8 cellular contexts compared by ENCODE assay signal in the genomic region with DNA sequence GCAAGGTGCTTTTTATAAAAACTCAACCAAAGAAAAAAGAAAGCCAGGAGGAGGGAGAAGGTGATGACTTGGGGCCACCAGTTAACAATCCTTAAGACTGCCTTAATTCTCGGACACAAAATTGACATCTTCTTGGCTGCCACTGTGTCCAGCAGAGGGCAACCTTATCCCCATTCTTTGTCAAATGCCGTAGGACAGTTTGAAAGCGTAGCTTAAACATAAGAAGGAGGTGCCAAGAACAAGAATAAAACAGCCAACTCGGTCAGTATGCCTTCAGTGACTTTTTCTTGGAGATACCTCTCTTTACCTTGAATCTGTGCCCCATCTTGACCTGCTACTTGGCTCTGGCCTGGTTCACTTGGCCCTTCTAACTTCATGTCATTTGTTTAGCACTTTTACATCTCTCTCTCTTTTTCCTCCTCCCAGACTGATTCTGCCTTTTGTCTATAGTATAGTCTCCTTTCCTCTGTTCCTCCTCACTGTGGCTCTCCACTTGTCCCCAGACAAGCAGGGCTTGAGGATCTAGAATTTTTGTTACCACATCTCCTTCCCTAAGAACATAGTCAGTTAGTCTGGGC.
DNase-seq lines count a peak whose midpoint lies in the region; ATAC-seq, FAIRE-seq and TF ChIP-seq lines count a peak whose summit lies in the region.

No MANE protein-coding gene starts in this region.

- H3K9me2 ChIP-seq in Karpas-422 (replicated peaks; ENCODE audit: insufficient read depth, low read length): no peaks in the 10 kb centered on the region

- no peaks in the 10 kb centered on the region for H3K9me3 ChIP-seq in Karpas-422 (ENCODE audit: low read length)

- peak; percentile 58 for DNase-seq in A172 (ENCODE audit: low spot score)
- DNase-seq in GM12865 (ENCODE audit: low read depth): peak; percentile 72
- DNase-seq in Karpas-422: peak; percentile 76
- peak in 4 of 5 experiments; percentile 1 to 86 (median 16) for DNase-seq in T-helper 2 cell
- DNase-seq in bronchial epithelial cell (ENCODE audit: low read depth): peak; percentile 66
- DNase-seq in kidney tubule cell (ENCODE audit: low spot score): peak; percentile 63
- peak; percentile 24 to 33 for DNase-seq in stimulated activated CD8-positive, alpha-beta memory T cell treated with anti-CD3 and anti-CD28 coated beads, Interleukin-15, amount 100 ng/mL, for 48 hours (ENCODE audit: low read depth in 2 of 2)

- peak; percentile 78 for TF ChIP-seq CTCF in GM12865 (IDR thresholded peaks at IDR 0.05; ENCODE audit: insufficient read depth, low read depth, low read length, missing control alignments)
- peak; percentile 76 for TF ChIP-seq CTCF in bronchial epithelial cell (IDR thresholded peaks at IDR 0.05; ENCODE audit: insufficient read depth, low read length, severe bottlenecking)

- H3K4me2 ChIP-seq in Karpas-422 (ENCODE audit: low read depth, low read length, poor library complexity, severe bottlenecking): no peak overlapping the region

- H3K4me1 ChIP-seq in Karpas-422 (ENCODE audit: low read length): no peaks in the 10 kb centered on the region

- H3K4me3 ChIP-seq in GM12865 (ENCODE audit: low read depth, low read length) (no peak overlapping the region), Karpas-422 (ENCODE audit: low read length) (no peak overlapping the region), bronchial epithelial cell (ENCODE audit: low read depth, low read length) (no peak overlapping the region)

- no peak overlapping the region; the same call in 1 of the 2 replicates for H2AFZ ChIP-seq in Karpas-422 (ENCODE audit: low read length)

- H3K79me2 ChIP-seq in Karpas-422 (ENCODE audit: low read length): no peaks in the 10 kb centered on the region

- H3K27me3 ChIP-seq in Karpas-422 (ENCODE audit: low read length) (no peaks in the 10 kb centered on the region), bronchial epithelial cell (ENCODE audit: control insufficient read depth, insufficient read depth, low read length) (peaks cover 3% of the 10 kb centered on the region)

- no peak for ATAC-seq in GM19324 (IDR thresholded peaks at IDR 0.05; ENCODE audit: low FRiP score, unreplicated experiment)

- FAIRE-seq in bronchial epithelial cell (lab: Jason Lieb, UNC): no peak

- H3K9ac ChIP-seq in Karpas-422 (ENCODE audit: low read length): no peak overlapping the region

- no peak overlapping the region for H3K27ac ChIP-seq in Karpas-422 (ENCODE audit: low read length)

- no peaks in the 10 kb centered on the region for H3K36me3 ChIP-seq in Karpas-422 (ENCODE audit: insufficient read depth, low read length)
- H3K36me3 ChIP-seq in bronchial epithelial cell (ENCODE audit: control insufficient read depth, insufficient read depth, low read length): no peaks in the 10 kb centered on the region

- H4K20me1 ChIP-seq in Karpas-422 (ENCODE audit: insufficient read depth, low read depth, low read length): no peaks in the 10 kb centered on the region

Comparison
In these comparisons a context has a peak if more than half of its experiments do, and no peak if none do; other contexts are left out.
1. DNase-seq: peak in every context shown above with its lines; median percentile 76 in Karpas-422; 72 in GM12865; 66 in bronchial epithelial cell; 63 in kidney tubule cell; 58 in A172; 28 in stimulated activated CD8-positive, alpha-beta memory T cell treated with anti-CD3 and anti-CD28 coated beads, Interleukin-15, amount 100 ng/mL, for 48 hours; 16 in T-helper 2 cell.